Comparison of ENCODE assay signal across 24 cellular contexts in genomic region chr3:167095976-167096375, GRCh38.
"Had no signal": no experiment of that assay in that cellular context is flagged by ENCODE, and none has a peak within 500 bp of the region (broad histone marks: within the 10 kb centered on the region; RNA-seq: fewer than 3 reads in every experiment).

No MANE protein-coding gene starts in this region.

- H3K36me3 ChIP-seq: MG63 had no signal

- DNase-seq: activated CD4-positive, alpha-beta T cell treated with anti-CD3 and anti-CD28 coated beads for 36 hours; activated CD4-positive, CD25-positive, alpha-beta regulatory T cell; activated CD8-positive, alpha-beta memory T cell treated with anti-CD3 and anti-CD28 coated beads, Interleukin-2, amount 50 U/mL, for 4 hours; activated CD8-positive, alpha-beta T cell treated with anti-CD3 and anti-CD28 coated beads for 36 hours; activated gamma-delta T cell treated with Interleukin-2 at 50 U/mL for 16 hours; activated naive CD4-positive, alpha-beta T cell treated with anti-CD3 and anti-CD28 coated beads, Interleukin-2, amount 10 ng/mL, durations not matched to agents 7 days and 5 days; activated naive CD8-positive, alpha-beta T cell treated with anti-CD3 and anti-CD28 coated beads for 36 hours; activated T-cell treated with anti-CD3 and anti-CD28 coated beads, Interleukin-2, amount 50 U/mL, for 72 hours; anterior cingulate cortex; MG63; NCI-H1105; NCI-H1436; NCI-H1694 treated with DMSO at 0.1 percent for 48 hours; NCI-H2029 treated with DMSO at 0.1 percent for 48 hours; NCI-H526 treated with DMSO at 0.1 percent for 48 hours; NCI-H82; RPMI8226; T-cell; T-helper 2 cell; T1000 had no signal

- H3K27ac ChIP-seq: KMS-11, SK-N-MC, VCaP had no signal

- H3K9me3 ChIP-seq: MG63 had no signal

- H3K27me3 ChIP-seq: MG63 had no signal

- FAIRE-seq: TTC549 had no signal

- H3K4me2 ChIP-seq: KMS-11 had no signal

- H3K4me3 ChIP-seq: MG63, SK-N-MC had no signal

- H3K9ac ChIP-seq: KMS-11 had no signal
